Comparison of ENCODE assay signal across 42 cellular contexts in the genomic region with DNA sequence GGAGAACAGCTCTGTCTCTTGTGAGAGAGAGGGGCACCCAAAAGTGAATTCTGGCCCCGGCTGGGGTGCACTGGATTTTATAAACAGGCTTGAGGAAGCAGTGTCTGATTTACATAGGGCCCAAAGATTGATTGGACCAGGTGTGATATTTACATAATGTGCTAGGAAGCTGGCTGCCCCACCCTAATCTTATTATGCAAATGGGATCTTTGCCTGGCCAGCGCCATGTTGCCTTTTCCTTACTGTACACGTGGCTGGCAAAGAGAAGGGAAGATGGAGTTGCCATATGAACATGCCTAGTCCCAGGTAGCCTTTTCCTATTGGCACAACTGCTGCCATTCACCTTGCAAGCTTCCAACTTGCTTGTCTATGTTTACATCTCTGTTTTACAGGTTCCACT. TPM values are rescaled to one million over a fixed set of nuclear protein-coding genes. Genes with fewer than 3 reads are reported as not detected.
"Had no signal": no experiment of that assay in that cellular context is flagged by ENCODE, and none has a peak within 500 bp of the region (broad histone marks: within the 10 kb centered on the region; RNA-seq: fewer than 3 reads in every experiment).

No MANE protein-coding gene starts in this region.

- H3K9me3 ChIP-seq: adrenal gland, body of pancreas, colonic mucosa, esophagus squamous epithelium, gastroesophageal sphincter had no signal

- H3K4me3 Mint-ChIP-seq: activated B cell treated with CpG ODN at 0.5 μM for 24 hours; activated CD8-positive, alpha-beta memory T cell treated with anti-CD3 and anti-CD28 coated beads, Interleukin-2, amount 10 ng/mL, durations not matched to agents 7 days and 5 days; activated CD8-positive, alpha-beta T cell treated with anti-CD3 and anti-CD28 coated beads for 36 hours; activated naive CD4-positive, alpha-beta T cell treated with anti-CD3 and anti-CD28 coated beads for 36 hours; activated naive CD4-positive, alpha-beta T cell treated with anti-CD3 and anti-CD28 coated beads, Interleukin-2, amount 50 U/mL, for 24 hours; activated naive CD8-positive, alpha-beta T cell treated with anti-CD3 and anti-CD28 coated beads for 36 hours; activated naive CD8-positive, alpha-beta T cell treated with anti-CD3 and anti-CD28 coated beads, Interleukin-2, amount 50 U/mL, for 24 hours; activated T-helper 1 cell treated with anti-CD3 and anti-CD28 coated beads, Interleukin-12 subunit alpha, Interleukin-12 subunit beta, Interleukin-2, Interleukin-4 antibody, amounts not matched to agents 30 ng/mL and 10 ng/mL and 1 ng/mL, durations not matched to agents 14 hours and 24 hours and 36 hours; T-helper 2 cell treated with Interferon-gamma antibody and Interleukin-4, amounts not matched to agents 5 μg/mL and 100 μg/mL, for 36 hours had no signal

- H3K36me3 Mint-ChIP-seq: activated CD8-positive, alpha-beta memory T cell treated with anti-CD3 and anti-CD28 coated beads, Interleukin-2, amount 10 ng/mL, durations not matched to agents 7 days and 5 days; activated naive CD4-positive, alpha-beta T cell treated with anti-CD3 and anti-CD28 coated beads, Interleukin-2, amount 50 U/mL, for 24 hours; activated naive CD8-positive, alpha-beta T cell treated with anti-CD3 and anti-CD28 coated beads for 36 hours had no signal

- H3K27ac Mint-ChIP-seq: activated B cell treated with CpG ODN at 0.5 μM for 24 hours; activated CD8-positive, alpha-beta memory T cell treated with anti-CD3 and anti-CD28 coated beads, Interleukin-2, amount 10 ng/mL, durations not matched to agents 7 days and 5 days; activated CD8-positive, alpha-beta T cell treated with anti-CD3 and anti-CD28 coated beads for 36 hours; activated naive CD4-positive, alpha-beta T cell treated with anti-CD3 and anti-CD28 coated beads for 36 hours; activated naive CD4-positive, alpha-beta T cell treated with anti-CD3 and anti-CD28 coated beads, Interleukin-2, amount 50 U/mL, for 24 hours; activated naive CD8-positive, alpha-beta T cell treated with anti-CD3 and anti-CD28 coated beads for 36 hours; activated naive CD8-positive, alpha-beta T cell treated with anti-CD3 and anti-CD28 coated beads, Interleukin-2, amount 50 U/mL, for 24 hours; activated T-helper 1 cell treated with anti-CD3 and anti-CD28 coated beads, Interleukin-12 subunit alpha, Interleukin-12 subunit beta, Interleukin-2, Interleukin-4 antibody, amounts not matched to agents 30 ng/mL and 10 ng/mL and 1 ng/mL, durations not matched to agents 14 hours and 24 hours and 36 hours; activated T-helper 2 cell treated with anti-CD3 and anti-CD28 coated beads, Interferon-gamma antibody, Interleukin-2, Interleukin-4, amounts not matched to agents 10 μg/mL and 5 μg/mL and 100 μg/mL, durations not matched to agents 14 hours and 24 hours and 36 hours; T-helper 2 cell treated with Interferon-gamma antibody and Interleukin-4, amounts not matched to agents 5 μg/mL and 100 μg/mL, for 36 hours had no signal

- H2AFZ ChIP-seq: hepatocyte had no signal

- H3K79me2 ChIP-seq: hepatocyte had no signal

- H3K4me1 ChIP-seq: adrenal gland, body of pancreas, colonic mucosa, esophagus squamous epithelium, gastroesophageal sphincter, heart right ventricle had no signal

- FAIRE-seq: endometrium, endothelial cell of umbilical vein had no signal

- DNase-seq: activated B cell treated with CpG ODN at 0.5 μM for 24 hours; activated CD4-positive, alpha-beta T cell treated with anti-CD3 and anti-CD28 coated beads for 48 hours; activated CD4-positive, alpha-beta T cell treated with anti-CD3 and anti-CD28 coated beads, Interleukin-2, amount 50 U/mL, for 1 hour; activated CD4-positive, alpha-beta T cell treated with anti-CD3 and anti-CD28 coated beads, Interleukin-2, amount 50 U/mL, for 48 hours; activated CD8-positive, alpha-beta memory T cell treated with anti-CD3 and anti-CD28 coated beads, Interleukin-2, amount 10 ng/mL, durations not matched to agents 7 days and 5 days; activated CD8-positive, alpha-beta memory T cell treated with anti-CD3 and anti-CD28 coated beads, Interleukin-2, amount 50 U/mL, for 4 hours; activated CD8-positive, alpha-beta T cell treated with anti-CD3 and anti-CD28 coated beads for 36 hours; activated effector memory CD4-positive, alpha-beta T cell treated with anti-CD3 and anti-CD28 coated beads, Interleukin-2, amount 50 U/mL, for 16 hours; activated naive CD4-positive, alpha-beta T cell treated with anti-CD3 and anti-CD28 coated beads for 36 hours; activated naive CD8-positive, alpha-beta T cell treated with anti-CD3 and anti-CD28 coated beads for 36 hours; activated naive CD8-positive, alpha-beta T cell treated with anti-CD3 and anti-CD28 coated beads, Interleukin-2, amount 50 U/mL, for 24 hours; activated T-cell treated with anti-CD3 and anti-CD28 coated beads, Interleukin-2, amount 50 U/mL, for 1 hour; activated T-cell treated with anti-CD3 and anti-CD28 coated beads, Interleukin-2, amount 50 U/mL, for 48 hours; adrenal gland; amygdala; aorta; body of pancreas; caudate nucleus; cerebellar nuclear complex; colonic mucosa; effector CD8-positive, alpha-beta T cell; esophagus squamous epithelium; foreskin melanocyte; heart right ventricle; T1000; WERI-Rb-1 had no signal

- H3K4me1 Mint-ChIP-seq: activated B cell treated with CpG ODN at 0.5 μM for 24 hours; activated CD8-positive, alpha-beta memory T cell treated with anti-CD3 and anti-CD28 coated beads, Interleukin-2, amount 10 ng/mL, durations not matched to agents 7 days and 5 days; activated naive CD4-positive, alpha-beta T cell treated with anti-CD3 and anti-CD28 coated beads, Interleukin-2, amount 50 U/mL, for 24 hours; activated naive CD8-positive, alpha-beta T cell treated with anti-CD3 and anti-CD28 coated beads for 36 hours; activated naive CD8-positive, alpha-beta T cell treated with anti-CD3 and anti-CD28 coated beads, Interleukin-2, amount 50 U/mL, for 24 hours had no signal

- H3K4me3 ChIP-seq: adrenal gland, body of pancreas, colonic mucosa, esophagus squamous epithelium, gastroesophageal sphincter, heart right ventricle, hepatocyte had no signal

- H3K9me3 Mint-ChIP-seq: activated CD8-positive, alpha-beta T cell treated with anti-CD3 and anti-CD28 coated beads for 36 hours; activated naive CD8-positive, alpha-beta T cell treated with anti-CD3 and anti-CD28 coated beads for 36 hours; activated T-helper 1 cell treated with anti-CD3 and anti-CD28 coated beads, Interleukin-12 subunit alpha, Interleukin-12 subunit beta, Interleukin-2, Interleukin-4 antibody, amounts not matched to agents 30 ng/mL and 10 ng/mL and 1 ng/mL, durations not matched to agents 14 hours and 24 hours and 36 hours; activated T-helper 2 cell treated with anti-CD3 and anti-CD28 coated beads, Interferon-gamma antibody, Interleukin-2, Interleukin-4, amounts not matched to agents 10 μg/mL and 5 μg/mL and 100 μg/mL, durations not matched to agents 14 hours and 24 hours and 36 hours; T-helper 2 cell treated with Interferon-gamma antibody and Interleukin-4, amounts not matched to agents 5 μg/mL and 100 μg/mL, for 36 hours had no signal

- H3K36me3 ChIP-seq: adrenal gland, colonic mucosa, esophagus squamous epithelium, gastroesophageal sphincter, heart right ventricle, WERI-Rb-1 had no signal

- ATAC-seq: activated CD4-positive, CD25-positive, alpha-beta regulatory T cell treated with anti-CD3 and anti-CD28 coated beads, Interleukin-2, amount 50 U/mL, for 24 hours; activated CD8-positive, alpha-beta memory T cell treated with anti-CD3 and anti-CD28 coated beads, Interleukin-2, amount 10 ng/mL, durations not matched to agents 7 days and 5 days; activated CD8-positive, alpha-beta T cell treated with anti-CD3 and anti-CD28 coated beads for 36 hours; activated naive CD8-positive, alpha-beta T cell treated with anti-CD3 and anti-CD28 coated beads, Interleukin-2, amount 50 U/mL, for 24 hours; body of pancreas; gastroesophageal sphincter; heart right ventricle had no signal

- H3K27me3 ChIP-seq: adrenal gland, body of pancreas, colonic mucosa, esophagus squamous epithelium, gastroesophageal sphincter, heart right ventricle, hepatocyte had no signal

- H3K27me3 Mint-ChIP-seq: activated B cell treated with CpG ODN at 0.5 μM for 24 hours; activated CD8-positive, alpha-beta memory T cell treated with anti-CD3 and anti-CD28 coated beads, Interleukin-2, amount 10 ng/mL, durations not matched to agents 7 days and 5 days; activated CD8-positive, alpha-beta T cell treated with anti-CD3 and anti-CD28 coated beads for 36 hours; activated naive CD4-positive, alpha-beta T cell treated with anti-CD3 and anti-CD28 coated beads, Interleukin-2, amount 50 U/mL, for 24 hours; activated naive CD8-positive, alpha-beta T cell treated with anti-CD3 and anti-CD28 coated beads for 36 hours had no signal

- H3K27ac ChIP-seq: adrenal gland, body of pancreas, colonic mucosa, epithelial cell of prostate, esophagus squamous epithelium, gastroesophageal sphincter, heart right ventricle, hepatocyte, WERI-Rb-1 had no signal

RNA-seq across cellular contexts. Expression of a gene that starts 29.0 kb away (rescaled TPM):
- total RNA-seq: activated B cell treated with CpG ODN at 0.5 μM for 24 hours; activated CD8-positive, alpha-beta memory T cell treated with anti-CD3 and anti-CD28 coated beads for 36 hours; activated CD8-positive, alpha-beta memory T cell treated with anti-CD3 and anti-CD28 coated beads, Interleukin-2, amount 10 ng/mL, durations not matched to agents 7 days and 5 days; activated CD8-positive, alpha-beta T cell treated with anti-CD3 and anti-CD28 coated beads for 36 hours; activated naive CD4-positive, alpha-beta T cell treated with anti-CD3 and anti-CD28 coated beads for 36 hours; activated naive CD8-positive, alpha-beta T cell treated with anti-CD3 and anti-CD28 coated beads for 36 hours; activated T-helper 1 cell treated with anti-CD3 and anti-CD28 coated beads, Interleukin-12 subunit alpha, Interleukin-12 subunit beta, Interleukin-2, Interleukin-4 antibody, amounts not matched to agents 30 ng/mL and 10 ng/mL and 1 ng/mL, durations not matched to agents 14 hours and 24 hours and 36 hours; activated T-helper 2 cell treated with anti-CD3 and anti-CD28 coated beads, Interferon-gamma antibody, Interleukin-2, Interleukin-4, amounts not matched to agents 10 μg/mL and 5 μg/mL and 100 μg/mL, durations not matched to agents 14 hours and 24 hours and 36 hours; aorta; body of pancreas; colonic mucosa; dermis microvascular lymphatic vessel endothelial cell; endothelial cell of umbilical vein; esophagus squamous epithelium; fibroblast of lung; fibroblast of villous mesenchyme; gastroesophageal sphincter; glomerular endothelial cell; heart right ventricle had no signal
- polyA plus RNA-seq: aorta, endothelial cell of umbilical vein, esophagus, heart right ventricle had no signal

RNA-seq across cellular contexts. Expression of a gene that starts 39.3 kb away (rescaled TPM):
- total RNA-seq: activated B cell treated with CpG ODN at 0.5 μM for 24 hours; activated CD8-positive, alpha-beta memory T cell treated with anti-CD3 and anti-CD28 coated beads for 36 hours; activated CD8-positive, alpha-beta memory T cell treated with anti-CD3 and anti-CD28 coated beads, Interleukin-2, amount 10 ng/mL, durations not matched to agents 7 days and 5 days; activated CD8-positive, alpha-beta T cell treated with anti-CD3 and anti-CD28 coated beads for 36 hours; activated naive CD4-positive, alpha-beta T cell treated with anti-CD3 and anti-CD28 coated beads for 36 hours; activated naive CD8-positive, alpha-beta T cell treated with anti-CD3 and anti-CD28 coated beads for 36 hours; activated T-helper 1 cell treated with anti-CD3 and anti-CD28 coated beads, Interleukin-12 subunit alpha, Interleukin-12 subunit beta, Interleukin-2, Interleukin-4 antibody, amounts not matched to agents 30 ng/mL and 10 ng/mL and 1 ng/mL, durations not matched to agents 14 hours and 24 hours and 36 hours; activated T-helper 2 cell treated with anti-CD3 and anti-CD28 coated beads, Interferon-gamma antibody, Interleukin-2, Interleukin-4, amounts not matched to agents 10 μg/mL and 5 μg/mL and 100 μg/mL, durations not matched to agents 14 hours and 24 hours and 36 hours; body of pancreas; dermis microvascular lymphatic vessel endothelial cell; endothelial cell of umbilical vein; esophagus squamous epithelium; glomerular endothelial cell; heart right ventricle had no signal
- polyA plus RNA-seq: esophagus, heart right ventricle had no signal
